In the genomic region with DNA sequence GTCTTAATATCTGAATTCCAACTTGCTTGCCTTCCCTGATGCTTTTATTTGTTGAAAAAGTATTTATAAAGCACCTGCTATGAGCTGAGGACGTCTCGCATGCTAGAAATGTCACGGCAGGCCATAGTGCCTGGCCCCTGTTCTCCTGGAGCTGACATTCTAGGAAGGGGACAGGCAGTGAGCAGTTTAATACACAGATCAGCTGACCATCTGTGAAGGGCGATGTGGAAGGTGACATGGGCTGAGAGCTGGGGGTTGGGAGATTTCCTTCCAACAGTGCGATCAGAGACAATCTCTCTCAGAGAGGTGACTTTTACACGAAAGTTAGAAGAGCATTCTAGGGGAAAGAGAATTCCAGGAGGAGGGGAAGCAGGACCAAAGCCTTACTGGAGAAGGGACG, we compare ENCODE assay signal across 19 cellular contexts.
DNase-seq lines count a peak whose midpoint lies in the region; ATAC-seq, FAIRE-seq and TF ChIP-seq lines count a peak whose summit lies in the region.
"Had no signal": no experiment of that assay in that cellular context is flagged by ENCODE, and none has a peak within 500 bp of the region (broad histone marks: within the 10 kb centered on the region; RNA-seq: fewer than 3 reads in every experiment).

No MANE protein-coding gene starts in this region.

- H3K4me3 Mint-ChIP-seq in GM23338: no peak overlapping the region
- peak overlapping the region; percentile 13 for H3K4me3 Mint-ChIP-seq in glutamatergic neuron (ENCODE audit: unreplicated experiment)
- H3K4me3 Mint-ChIP-seq: CD4-positive, alpha-beta T cell had no signal

- H3K4me1 Mint-ChIP-seq in GM23338 (peaks cover 16% of the 10 kb centered on the region), glutamatergic neuron (ENCODE audit: low read depth, unreplicated experiment) (peaks cover 47% of the 10 kb centered on the region)

- no peaks in the 10 kb centered on the region for H4K20me1 ChIP-seq in GM23338 (replicated peaks; ENCODE audit: insufficient read depth)

- 0 out of 2 replicates have a peak, but pooled peaks cover 3% of the 10 kb centered on the region for H3K9me2 ChIP-seq in GM23338 (ENCODE audit: insufficient read depth)

- H3K27ac Mint-ChIP-seq in GM23338 (peak overlapping the region; percentile 15; the same call in 1 of the 2 replicates), glutamatergic neuron (ENCODE audit: unreplicated experiment) (peak overlapping the region; percentile 7)
- H3K27ac Mint-ChIP-seq: CD4-positive, alpha-beta T cell had no signal

- peak; percentile 28 for DNase-seq in NCI-H82 (lab: John Stamatoyannopoulos, UW)
- no peak for DNase-seq in NCI-H82 treated with DMSO at 0.1 percent for 48 hours (lab: John Stamatoyannopoulos, UW; ENCODE audit: unreplicated experiment)
- DNase-seq in GM23338 (ENCODE audit: low spot score): no peak
- DNase-seq in glutamatergic neuron: no peak
- peak; percentile 9 for DNase-seq in sciatic nerve (ENCODE audit: low spot score)
- no peak for DNase-seq in HTR-8/SVneo (ENCODE audit: insufficient read length, low spot score)
- DNase-seq in NCI-H1417 (lab: John Stamatoyannopoulos, UW): no peak
- DNase-seq: AML-193; Caco-2; CD4-positive, alpha-beta T cell; GM23248; HCEC 1CT had no signal

- no peak overlapping the region for H3K27ac ChIP-seq in GM23338 (ENCODE audit: low read depth)
- H3K27ac ChIP-seq: 22Rv1, A549, C4-2B, GM23248 had no signal

- FAIRE-seq in HTR-8/SVneo (lab: Jason Lieb, UNC): no peak
- FAIRE-seq: A549, D721Med, G401.6, GM12891, H54 had no signal

- H3K4me2 ChIP-seq in GM23338: no peak overlapping the region
- H3K4me2 ChIP-seq: A549 had no signal

- intact Hi-C loops in sciatic nerve (cut with DNase I): no loop called here

- no peaks in the 10 kb centered on the region for H3K36me3 Mint-ChIP-seq in GM23338 (ENCODE audit: low read depth)
- H3K36me3 Mint-ChIP-seq in glutamatergic neuron (ENCODE audit: unreplicated experiment): no peaks in the 10 kb centered on the region

- no peak for TF ChIP-seq CTCF in GM23338 (conservative IDR thresholded peaks at IDR 0.05; ENCODE audit: low read depth in 2 of 2)
- no peak for TF ChIP-seq CTCF in glutamatergic neuron (IDR thresholded peaks at IDR 0.05; ENCODE audit: partially characterized antibody, unreplicated experiment)

- no peaks in the 10 kb centered on the region; the same call in 1 of the 2 replicates for H3K4me1 ChIP-seq in GM23338 (ENCODE audit: insufficient read depth)
- H3K4me1 ChIP-seq: A549, Caco-2 had no signal

- no peak for ATAC-seq in GM23338
- no peak for ATAC-seq in sciatic nerve
- ATAC-seq: A549 had no signal

- H3K4me3 ChIP-seq in GM23338: no peak overlapping the region
- H3K4me3 ChIP-seq: A549, GM23248 had no signal

- no peak overlapping the region for H2AFZ ChIP-seq in GM23338
- H2AFZ ChIP-seq: GM23248 had no signal

- H3K27me3 ChIP-seq in GM23338 (ENCODE audit: insufficient read depth): no peaks in the 10 kb centered on the region

- H3K9me3 Mint-ChIP-seq in GM23338 (no peaks in the 10 kb centered on the region; the same call in 2 of the 3 replicates), glutamatergic neuron (ENCODE audit: unreplicated experiment) (peaks cover 8% of the 10 kb centered on the region)
- H3K9me3 Mint-ChIP-seq: CD4-positive, alpha-beta T cell had no signal

- H3K27me3 Mint-ChIP-seq in GM23338 (ENCODE audit: insufficient read depth, low read depth, poor library complexity) (peaks cover 5% of the 10 kb centered on the region), glutamatergic neuron (ENCODE audit: unreplicated experiment) (peaks cover 12% of the 10 kb centered on the region)
- H3K27me3 Mint-ChIP-seq: CD4-positive, alpha-beta T cell had no signal

- no peaks in the 10 kb centered on the region for H3K36me3 ChIP-seq in GM23338 (ENCODE audit: insufficient read depth)

- no peaks in the 10 kb centered on the region for H3K79me2 ChIP-seq in GM23338 (replicated peaks; ENCODE audit: insufficient read depth)

- H3F3A ChIP-seq in GM23338 (replicated peaks; ENCODE audit: low read depth): no peaks in the 10 kb centered on the region

TF ChIP-seq in GM23338, 12 proteins besides CTCF, POLR2A, EP300 and RAD21:
- TF ChIP-seq JUNB (IDR thresholded peaks at IDR 0.05; ENCODE audit: unreplicated experiment): no peak
- TF ChIP-seq, protein P1, sequence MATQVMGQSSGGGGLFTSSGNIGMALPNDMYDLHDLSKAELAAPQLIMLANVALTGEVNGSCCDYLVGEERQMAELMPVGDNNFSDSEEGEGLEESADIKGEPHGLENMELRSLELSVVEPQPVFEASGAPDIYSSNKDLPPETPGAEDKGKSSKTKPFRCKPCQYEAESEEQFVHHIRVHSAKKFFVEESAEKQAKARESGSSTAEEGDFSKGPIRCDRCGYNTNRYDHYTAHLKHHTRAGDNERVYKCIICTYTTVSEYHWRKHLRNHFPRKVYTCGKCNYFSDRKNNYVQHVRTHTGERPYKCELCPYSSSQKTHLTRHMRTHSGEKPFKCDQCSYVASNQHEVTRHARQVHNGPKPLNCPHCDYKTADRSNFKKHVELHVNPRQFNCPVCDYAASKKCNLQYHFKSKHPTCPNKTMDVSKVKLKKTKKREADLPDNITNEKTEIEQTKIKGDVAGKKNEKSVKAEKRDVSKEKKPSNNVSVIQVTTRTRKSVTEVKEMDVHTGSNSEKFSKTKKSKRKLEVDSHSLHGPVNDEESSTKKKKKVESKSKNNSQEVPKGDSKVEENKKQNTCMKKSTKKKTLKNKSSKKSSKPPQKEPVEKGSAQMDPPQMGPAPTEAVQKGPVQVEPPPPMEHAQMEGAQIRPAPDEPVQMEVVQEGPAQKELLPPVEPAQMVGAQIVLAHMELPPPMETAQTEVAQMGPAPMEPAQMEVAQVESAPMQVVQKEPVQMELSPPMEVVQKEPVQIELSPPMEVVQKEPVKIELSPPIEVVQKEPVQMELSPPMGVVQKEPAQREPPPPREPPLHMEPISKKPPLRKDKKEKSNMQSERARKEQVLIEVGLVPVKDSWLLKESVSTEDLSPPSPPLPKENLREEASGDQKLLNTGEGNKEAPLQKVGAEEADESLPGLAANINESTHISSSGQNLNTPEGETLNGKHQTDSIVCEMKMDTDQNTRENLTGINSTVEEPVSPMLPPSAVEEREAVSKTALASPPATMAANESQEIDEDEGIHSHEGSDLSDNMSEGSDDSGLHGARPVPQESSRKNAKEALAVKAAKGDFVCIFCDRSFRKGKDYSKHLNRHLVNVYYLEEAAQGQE (IDR thresholded peaks at IDR 0.05; ENCODE audit: unreplicated experiment): no peak
- TF ChIP-seq, protein P2, sequence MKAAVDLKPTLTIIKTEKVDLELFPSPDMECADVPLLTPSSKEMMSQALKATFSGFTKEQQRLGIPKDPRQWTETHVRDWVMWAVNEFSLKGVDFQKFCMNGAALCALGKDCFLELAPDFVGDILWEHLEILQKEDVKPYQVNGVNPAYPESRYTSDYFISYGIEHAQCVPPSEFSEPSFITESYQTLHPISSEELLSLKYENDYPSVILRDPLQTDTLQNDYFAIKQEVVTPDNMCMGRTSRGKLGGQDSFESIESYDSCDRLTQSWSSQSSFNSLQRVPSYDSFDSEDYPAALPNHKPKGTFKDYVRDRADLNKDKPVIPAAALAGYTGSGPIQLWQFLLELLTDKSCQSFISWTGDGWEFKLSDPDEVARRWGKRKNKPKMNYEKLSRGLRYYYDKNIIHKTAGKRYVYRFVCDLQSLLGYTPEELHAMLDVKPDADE (IDR thresholded peaks at IDR 0.05): no peak

Comparison
In these comparisons a context has a peak if more than half of its experiments do, and no peak if none do; other contexts are left out.
1. DNase-seq: peak in NCI-H82 (single experiment) and sciatic nerve (single experiment); none in NCI-H82 treated with DMSO at 0.1 percent for 48 hours (single experiment), GM23338 (single experiment), glutamatergic neuron (single experiment), HTR-8/SVneo (single experiment) and NCI-H1417 (0 of 3).